Comparison of ENCODE assay signal across 1 cellular context in the genomic region with DNA sequence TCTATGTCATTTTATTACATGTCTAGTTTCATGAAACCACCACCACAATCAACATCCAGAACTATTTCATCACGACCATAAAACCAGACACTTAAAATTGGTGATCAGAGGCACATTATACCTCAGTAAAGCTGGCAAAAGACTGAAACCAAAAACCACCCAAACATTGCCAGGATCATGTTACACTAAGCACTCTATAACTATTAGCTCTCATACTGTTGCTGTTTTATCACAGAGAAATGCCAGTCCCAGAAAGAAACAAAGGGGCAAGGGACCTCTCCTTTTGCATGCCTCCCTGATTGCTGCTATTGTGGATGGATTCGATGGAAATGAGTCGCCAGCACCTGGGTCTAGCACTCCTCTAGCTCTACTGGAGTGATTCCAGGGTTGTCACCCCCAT.
A peak's percentile ranks its signal among the peaks of the same experiment; 100 is the strongest.
TF ChIP-seq lines count a peak whose summit lies in the region.

No MANE protein-coding gene starts in this region.

TF ChIP-seq in HEK293, 187 proteins besides CTCF, POLR2A, EP300 and RAD21 (continued from another document):
- TF ChIP-seq, protein P1, sequence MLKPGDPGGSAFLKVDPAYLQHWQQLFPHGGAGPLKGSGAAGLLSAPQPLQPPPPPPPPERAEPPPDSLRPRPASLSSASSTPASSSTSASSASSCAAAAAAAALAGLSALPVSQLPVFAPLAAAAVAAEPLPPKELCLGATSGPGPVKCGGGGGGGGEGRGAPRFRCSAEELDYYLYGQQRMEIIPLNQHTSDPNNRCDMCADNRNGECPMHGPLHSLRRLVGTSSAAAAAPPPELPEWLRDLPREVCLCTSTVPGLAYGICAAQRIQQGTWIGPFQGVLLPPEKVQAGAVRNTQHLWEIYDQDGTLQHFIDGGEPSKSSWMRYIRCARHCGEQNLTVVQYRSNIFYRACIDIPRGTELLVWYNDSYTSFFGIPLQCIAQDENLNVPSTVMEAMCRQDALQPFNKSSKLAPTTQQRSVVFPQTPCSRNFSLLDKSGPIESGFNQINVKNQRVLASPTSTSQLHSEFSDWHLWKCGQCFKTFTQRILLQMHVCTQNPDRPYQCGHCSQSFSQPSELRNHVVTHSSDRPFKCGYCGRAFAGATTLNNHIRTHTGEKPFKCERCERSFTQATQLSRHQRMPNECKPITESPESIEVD (tag by site-specific recombination; IDR thresholded peaks at IDR 0.05): peak; percentile 89
- TF ChIP-seq, protein P2, sequence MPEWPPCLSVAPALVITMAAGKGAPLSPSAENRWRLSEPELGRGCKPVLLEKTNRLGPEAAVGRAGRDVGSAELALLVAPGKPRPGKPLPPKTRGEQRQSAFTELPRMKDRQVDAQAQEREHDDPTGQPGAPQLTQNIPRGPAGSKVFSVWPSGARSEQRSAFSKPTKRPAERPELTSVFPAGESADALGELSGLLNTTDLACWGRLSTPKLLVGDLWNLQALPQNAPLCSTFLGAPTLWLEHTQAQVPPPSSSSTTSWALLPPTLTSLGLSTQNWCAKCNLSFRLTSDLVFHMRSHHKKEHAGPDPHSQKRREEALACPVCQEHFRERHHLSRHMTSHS (tag by site-specific recombination; IDR thresholded peaks at IDR 0.05): no peak
- TF ChIP-seq ZFP3 (tag by site-specific recombination; IDR thresholded peaks at IDR 0.05; ENCODE audit: low read depth): no peak
- TF ChIP-seq, protein P3, sequence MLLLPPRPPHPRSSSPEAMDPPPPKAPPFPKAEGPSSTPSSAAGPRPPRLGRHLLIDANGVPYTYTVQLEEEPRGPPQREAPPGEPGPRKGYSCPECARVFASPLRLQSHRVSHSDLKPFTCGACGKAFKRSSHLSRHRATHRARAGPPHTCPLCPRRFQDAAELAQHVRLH (tag by site-specific recombination; IDR thresholded peaks at IDR 0.05): 0 out of 2 replicates have a peak, but pooled peaks have one; percentile 37
